Comparison of ENCODE assay signal across 21 cellular contexts in genomic region chr4:5338511-5338910, GRCh38.
DNase-seq lines count a peak whose midpoint lies in the region; TF ChIP-seq lines count a peak whose summit lies in the region.
"Had no signal": no experiment of that assay in that cellular context is flagged by ENCODE, and none has a peak within 500 bp of the region (broad histone marks: within the 10 kb centered on the region; RNA-seq: fewer than 3 reads in every experiment).

No MANE protein-coding gene starts in this region.

- H3K4ac ChIP-seq in mesenchymal stem cell (ENCODE audit: low read depth in 1 of 2, low read length in 2 of 2): no peak overlapping the region

- no peaks in the 10 kb centered on the region for H3K79me1 ChIP-seq in mesenchymal stem cell (replicated peaks; ENCODE audit: low read length, poor library complexity, severe bottlenecking)

- H3K27me3 ChIP-seq in mesenchymal stem cell (ENCODE audit: control insufficient read depth in 1 of 2, insufficient read depth in 1 of 2, low read length in 2 of 2) (no peaks in the 10 kb centered on the region), BE2C (no peaks in the 10 kb centered on the region)

- no peak overlapping the region for H3K18ac ChIP-seq in mesenchymal stem cell (ENCODE audit: low read depth in 1 of 2, low read length in 2 of 2)

- no peak overlapping the region for H2AFZ ChIP-seq in mesenchymal stem cell (ENCODE audit: low read depth, low read length)
- H2AFZ ChIP-seq: PC-9 had no signal

- H2BK5ac ChIP-seq in mesenchymal stem cell (ENCODE audit: low read depth, low read length, poor library complexity, severe bottlenecking): no peak overlapping the region

- H3K14ac ChIP-seq in mesenchymal stem cell (ENCODE audit: low read length in 2 of 2): no peak overlapping the region

- WGBS in mesenchymal stem cell: 75% methylated on average over 1 of the region's 1 CpG

- H4K91ac ChIP-seq in mesenchymal stem cell (ENCODE audit: low read length): no peak overlapping the region

- no peak overlapping the region for H2AK5ac ChIP-seq in mesenchymal stem cell (ENCODE audit: low read length, severe bottlenecking)

- TF ChIP-seq CTCF in BE2C (IDR thresholded peaks at IDR 0.05; ENCODE audit: low read depth, low read length): no peak

- H3K4me1 ChIP-seq in mesenchymal stem cell (ENCODE audit: control insufficient read depth, insufficient read depth, low read depth, low read length) (no peaks in the 10 kb centered on the region), BE2C (no peaks in the 10 kb centered on the region)

- H3K9me3 ChIP-seq in mesenchymal stem cell (ENCODE audit: control insufficient read depth, low read length) (no peaks in the 10 kb centered on the region), BE2C (no peaks in the 10 kb centered on the region)

- no peak overlapping the region for H3K27ac ChIP-seq in mesenchymal stem cell (ENCODE audit: low read length, poor library complexity, severe bottlenecking)
- H3K27ac ChIP-seq: PC-9 had no signal

- H3K9ac ChIP-seq in mesenchymal stem cell (ENCODE audit: low read length): no peak overlapping the region

- no peak overlapping the region for H3K23ac ChIP-seq in mesenchymal stem cell (ENCODE audit: low read length in 2 of 2)

- H2BK15ac ChIP-seq in mesenchymal stem cell (ENCODE audit: low read depth, poor library complexity, severe bottlenecking): no peak overlapping the region

- no peak overlapping the region for H3K4me2 ChIP-seq in mesenchymal stem cell (ENCODE audit: low read length, poor library complexity, severe bottlenecking)
- H3K4me2 ChIP-seq: PC-9 had no signal

- DNase-seq in AG08395 (ENCODE audit: low spot score) (peak; percentile 56), GM04503 (ENCODE audit: low read depth) (peak; percentile 53), SK-N-DZ (ENCODE audit: low spot score) (peak; percentile 16), mesenchymal stem cell (peak; percentile 10), Kasumi-1 (lab: John Stamatoyannopoulos, UW) (no peak), BE2C (no peak), HUDEP-2 (lab: John Stamatoyannopoulos, UW; ENCODE audit: unreplicated experiment in 76 of 76) (no peak), A172 (ENCODE audit: low spot score) (no peak)
- DNase-seq: C1 segment of cervical spinal cord; Calu3; CD8-positive, alpha-beta T cell; DMS153; GF-D8; NCI-H1092; NCI-H1436; NCI-H187 treated with DMSO at 0.1 percent for 48 hours; NCI-H748 treated with DMSO at 0.1 percent for 48 hours; PC-9; SIG-M5; T-cell had no signal

- H2BK120ac ChIP-seq in mesenchymal stem cell (ENCODE audit: low read depth, low read length): no peak overlapping the region

- H4K8ac ChIP-seq in mesenchymal stem cell (ENCODE audit: low read length): no peak overlapping the region

- H3K4me3 ChIP-seq in mesenchymal stem cell (ENCODE audit: insufficient read depth in 1 of 2, low read depth in 1 of 2, low read length in 2 of 2) (no peak overlapping the region), BE2C (ENCODE audit: low read depth, low read length) (no peak overlapping the region)
- H3K4me3 ChIP-seq: GM12878, PC-9 had no signal

- no peaks in the 10 kb centered on the region for H3K36me3 ChIP-seq in mesenchymal stem cell (ENCODE audit: control insufficient read depth in 1 of 2, insufficient read depth in 2 of 2, low read depth in 1 of 2, low read length in 2 of 2)
- H3K36me3 ChIP-seq in BE2C: no peaks in the 10 kb centered on the region

- H2BK12ac ChIP-seq in mesenchymal stem cell (ENCODE audit: low read length in 2 of 2): no peak overlapping the region

Comparison
In these comparisons a context has a peak if more than half of its experiments do, and no peak if none do; other contexts are left out.
1. DNase-seq: peak in AG08395 (single experiment), GM04503 (single experiment), SK-N-DZ (single experiment) and mesenchymal stem cell (single experiment); none in Kasumi-1 (0 of 2), BE2C (single experiment), HUDEP-2 (0 of 76) and A172 (single experiment).